25 cellular contexts compared by ENCODE assay signal in the genomic region with DNA sequence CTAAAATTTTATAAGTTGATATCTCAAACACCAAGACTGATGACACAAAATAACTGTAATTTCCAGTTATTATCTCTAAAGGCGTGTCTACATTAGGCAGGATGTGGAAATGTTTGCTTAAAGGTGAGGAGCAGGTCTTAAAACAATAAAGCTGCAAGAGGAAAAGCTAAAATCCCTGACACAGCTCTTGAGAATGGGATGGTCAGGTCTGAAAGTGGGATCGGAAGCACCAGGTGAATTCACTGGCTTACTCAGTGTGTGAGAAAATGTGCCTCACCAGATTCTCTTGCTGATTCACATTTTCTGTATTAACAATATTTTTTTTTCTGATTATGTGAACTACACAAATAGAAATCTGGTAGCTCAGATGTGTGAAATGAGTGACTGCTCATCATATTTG.
"Had no signal": no experiment of that assay in that cellular context is flagged by ENCODE, and none has a peak within 500 bp of the region (broad histone marks: within the 10 kb centered on the region; RNA-seq: fewer than 3 reads in every experiment).

No MANE protein-coding gene starts in this region.

- H3K4me3 ChIP-seq: esophagus muscularis mucosa, lower lobe of right lung, right lobe of liver, testis, transverse colon had no signal

- H3K4me1 Mint-ChIP-seq: activated B cell treated with CpG ODN at 0.5 μM for 24 hours; activated T-helper 17 cell treated with anti-CD3 and anti-CD28 coated beads, Interleukin-2, amount 50 U/mL, for 72 hours; natural killer cell had no signal

- DNase-seq: activated B cell treated with CpG ODN at 0.5 μM for 24 hours; activated CD4-positive, alpha-beta T cell treated with anti-CD3 and anti-CD28 coated beads, Interleukin-2, amount 50 U/mL, for 1 hour; activated CD8-positive, alpha-beta T cell treated with anti-CD3 and anti-CD28 coated beads for 36 hours; activated gamma-delta T cell treated with Interleukin-2 at 50 U/mL for 16 hours; activated naive CD4-positive, alpha-beta T cell treated with anti-CD3 and anti-CD28 coated beads, Interleukin-2, amount 50 U/mL, for 16 hours; activated T-cell treated with anti-CD3 and anti-CD28 coated beads, Interleukin-2, amount 50 U/mL, for 4 hours; amniotic stem cell; brain microvascular endothelial cell; caudate nucleus; cortex of kidney; effector memory CD8-positive, alpha-beta T cell; foreskin melanocyte; kidney glomerular epithelial cell; lower lobe of right lung; mesendoderm; natural killer cell; posterior cingulate gyrus; right lobe of liver; stimulated activated CD4-positive, alpha-beta T cell treated with anti-CD3 and anti-CD28 coated beads, Interleukin-2, amount 100 ng/mL, for 48 hours; stimulated activated naive CD4-positive, alpha-beta T cell treated with Interleukin-2 at 50 U/mL for 16 hours; testis; transverse colon had no signal

- H3K27me3 Mint-ChIP-seq: activated B cell treated with CpG ODN at 0.5 μM for 24 hours; activated CD8-positive, alpha-beta T cell treated with anti-CD3 and anti-CD28 coated beads for 36 hours; activated T-helper 17 cell treated with anti-CD3 and anti-CD28 coated beads, Interleukin-2, amount 50 U/mL, for 72 hours; effector memory CD8-positive, alpha-beta T cell had no signal

- H3K27me3 ChIP-seq: brain microvascular endothelial cell, esophagus muscularis mucosa, right lobe of liver, testis, transverse colon had no signal

- ATAC-seq: activated CD8-positive, alpha-beta T cell treated with anti-CD3 and anti-CD28 coated beads for 36 hours; activated T-cell treated with anti-CD3 and anti-CD28 coated beads, Interleukin-2, amount 50 U/mL, for 4 hours; activated T-helper 17 cell treated with anti-CD3 and anti-CD28 coated beads, Interleukin-2, amount 50 U/mL, for 72 hours; effector memory CD8-positive, alpha-beta T cell; left lobe of liver; lower lobe of right lung; natural killer cell; right lobe of liver had no signal

- H3K36me3 ChIP-seq: brain microvascular endothelial cell, esophagus muscularis mucosa, lower lobe of right lung, right lobe of liver, transverse colon had no signal

- H3K4me3 Mint-ChIP-seq: activated B cell treated with CpG ODN at 0.5 μM for 24 hours; activated CD8-positive, alpha-beta T cell treated with anti-CD3 and anti-CD28 coated beads for 36 hours; activated T-cell treated with anti-CD3 and anti-CD28 coated beads, Interleukin-2, amount 50 U/mL, for 4 hours; activated T-helper 17 cell treated with anti-CD3 and anti-CD28 coated beads, Interleukin-2, amount 50 U/mL, for 72 hours; effector memory CD8-positive, alpha-beta T cell; natural killer cell had no signal

- H3K4me1 ChIP-seq: esophagus muscularis mucosa, lower lobe of right lung, right lobe of liver, testis, transverse colon had no signal

- H3K9me3 Mint-ChIP-seq: activated B cell treated with CpG ODN at 0.5 μM for 24 hours; activated CD8-positive, alpha-beta T cell treated with anti-CD3 and anti-CD28 coated beads for 36 hours; activated T-helper 17 cell treated with anti-CD3 and anti-CD28 coated beads, Interleukin-2, amount 50 U/mL, for 72 hours had no signal

- H3K27ac Mint-ChIP-seq: activated B cell treated with CpG ODN at 0.5 μM for 24 hours; activated CD8-positive, alpha-beta T cell treated with anti-CD3 and anti-CD28 coated beads for 36 hours; activated T-helper 17 cell treated with anti-CD3 and anti-CD28 coated beads, Interleukin-2, amount 50 U/mL, for 72 hours; effector memory CD8-positive, alpha-beta T cell; natural killer cell had no signal

- H3K27ac ChIP-seq: brain microvascular endothelial cell, esophagus muscularis mucosa, lower lobe of right lung, right lobe of liver, testis, transverse colon had no signal

- H3K9me3 ChIP-seq: esophagus muscularis mucosa, lower lobe of right lung, right lobe of liver, testis, transverse colon had no signal
